ENCODE assay signal across 1 cellular context in genomic region chr10:122427280-122427679, GRCh38.
TF ChIP-seq lines count a peak whose summit lies in the region.

No MANE protein-coding gene starts in this region.

TF ChIP-seq in SK-N-SH treated with all-trans-retinoic acid at 6 μM for 48 hours, 23 proteins besides CTCF, POLR2A, EP300 and RAD21 (continued from another document):
- no peak for TF ChIP-seq ZNF70 (CRISPR knock-in tag; IDR thresholded peaks at IDR 0.05)
